Comparison of ENCODE assay signal across 1 cellular context in genomic region chr22:39236321-39237275, GRCh38.
TF ChIP-seq lines count a peak whose summit lies in the region.

No MANE protein-coding gene starts in this region.

TF ChIP-seq in HepG2, 621 proteins besides CTCF, POLR2A, EP300 and RAD21 (continued from another document):
- TF ChIP-seq, protein P1, sequence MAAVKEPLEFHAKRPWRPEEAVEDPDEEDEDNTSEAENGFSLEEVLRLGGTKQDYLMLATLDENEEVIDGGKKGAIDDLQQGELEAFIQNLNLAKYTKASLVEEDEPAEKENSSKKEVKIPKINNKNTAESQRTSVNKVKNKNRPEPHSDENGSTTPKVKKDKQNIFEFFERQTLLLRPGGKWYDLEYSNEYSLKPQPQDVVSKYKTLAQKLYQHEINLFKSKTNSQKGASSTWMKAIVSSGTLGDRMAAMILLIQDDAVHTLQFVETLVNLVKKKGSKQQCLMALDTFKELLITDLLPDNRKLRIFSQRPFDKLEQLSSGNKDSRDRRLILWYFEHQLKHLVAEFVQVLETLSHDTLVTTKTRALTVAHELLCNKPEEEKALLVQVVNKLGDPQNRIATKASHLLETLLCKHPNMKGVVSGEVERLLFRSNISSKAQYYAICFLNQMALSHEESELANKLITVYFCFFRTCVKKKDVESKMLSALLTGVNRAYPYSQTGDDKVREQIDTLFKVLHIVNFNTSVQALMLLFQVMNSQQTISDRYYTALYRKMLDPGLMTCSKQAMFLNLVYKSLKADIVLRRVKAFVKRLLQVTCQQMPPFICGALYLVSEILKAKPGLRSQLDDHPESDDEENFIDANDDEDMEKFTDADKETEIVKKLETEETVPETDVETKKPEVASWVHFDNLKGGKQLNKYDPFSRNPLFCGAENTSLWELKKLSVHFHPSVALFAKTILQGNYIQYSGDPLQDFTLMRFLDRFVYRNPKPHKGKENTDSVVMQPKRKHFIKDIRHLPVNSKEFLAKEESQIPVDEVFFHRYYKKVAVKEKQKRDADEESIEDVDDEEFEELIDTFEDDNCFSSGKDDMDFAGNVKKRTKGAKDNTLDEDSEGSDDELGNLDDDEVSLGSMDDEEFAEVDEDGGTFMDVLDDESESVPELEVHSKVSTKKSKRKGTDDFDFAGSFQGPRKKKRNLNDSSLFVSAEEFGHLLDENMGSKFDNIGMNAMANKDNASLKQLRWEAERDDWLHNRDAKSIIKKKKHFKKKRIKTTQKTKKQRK (IDR thresholded peaks at IDR 0.05; ENCODE audit: low read length) = no peak
- no peak for TF ChIP-seq ELF4 (CRISPR knock-in tag; IDR thresholded peaks at IDR 0.05; ENCODE audit: borderline replicate concordance)
- no peak for TF ChIP-seq ZBTB42 (CRISPR knock-in tag; IDR thresholded peaks at IDR 0.05)
- no peak for TF ChIP-seq MYC (CRISPR knock-in tag; IDR thresholded peaks at IDR 0.05; ENCODE audit: borderline replicate concordance)
- no peak for TF ChIP-seq HNF4G (IDR thresholded peaks at IDR 0.05; ENCODE audit: borderline replicate concordance, low read depth, low read length)
- no peak for TF ChIP-seq HNF4G (CRISPR knock-in tag; IDR thresholded peaks at IDR 0.05; ENCODE audit: borderline replicate concordance, low read depth)
- TF ChIP-seq CENPBD1 (CRISPR knock-in tag; IDR thresholded peaks at IDR 0.05; ENCODE audit: borderline replicate concordance, low read depth) = no peak
- TF ChIP-seq ZNF777 (CRISPR knock-in tag; IDR thresholded peaks at IDR 0.05) = no peak
- no peak for TF ChIP-seq ZFP82 (CRISPR knock-in tag; IDR thresholded peaks at IDR 0.05; ENCODE audit: borderline replicate concordance)
